ENCODE assay signal across 11 cellular contexts in the genomic region with DNA sequence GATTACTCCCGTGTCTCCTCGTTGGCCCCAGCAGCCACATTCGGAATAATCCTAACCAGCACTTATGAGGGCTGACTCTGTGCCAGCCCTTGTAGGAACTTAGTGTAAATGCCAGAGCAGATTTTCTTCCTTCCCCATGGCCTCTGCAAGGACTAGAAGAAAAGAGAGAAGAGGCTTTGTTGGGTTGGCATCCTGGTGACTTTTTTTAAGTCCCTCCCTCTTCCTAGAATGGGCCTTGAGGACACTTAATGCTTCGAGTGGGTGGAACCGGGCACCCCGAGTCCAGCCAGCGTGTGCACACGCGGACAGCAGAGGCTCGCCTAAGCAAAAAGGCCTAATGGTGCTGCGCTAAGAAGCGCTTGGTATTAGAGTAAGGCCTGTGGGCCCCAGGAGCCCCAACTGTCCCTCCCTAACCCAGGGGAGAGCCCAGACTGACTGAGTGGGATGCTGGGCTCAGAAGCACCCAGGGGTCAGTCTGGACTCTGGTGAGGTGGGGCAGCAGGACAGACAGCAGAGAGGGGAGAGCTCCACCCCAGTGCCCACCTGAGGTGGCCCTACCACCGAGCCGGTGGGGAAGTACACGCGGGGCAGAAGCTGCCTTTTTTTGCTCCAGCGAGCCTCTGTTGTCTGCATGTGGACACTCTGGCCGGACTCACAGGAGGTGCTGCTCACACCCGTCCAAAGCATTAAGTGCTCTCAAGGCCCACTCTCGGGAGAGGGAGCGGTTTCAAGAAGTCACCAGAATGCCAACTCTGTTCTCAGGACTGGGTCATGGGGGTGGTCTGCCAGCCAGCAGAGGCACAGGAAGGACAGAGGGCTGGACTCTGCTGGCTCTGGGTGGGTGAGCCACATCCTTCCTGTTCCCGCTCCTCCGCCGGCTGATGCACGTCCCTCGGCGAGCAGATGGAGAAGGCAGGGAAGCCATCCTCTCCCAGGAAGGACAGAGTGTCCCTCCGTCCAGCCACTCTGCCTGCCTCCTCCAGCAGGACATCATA. TPM values are rescaled to one million over a fixed set of nuclear protein-coding genes. Genes with fewer than 3 reads are reported as not detected.
A peak's percentile ranks its signal among the peaks of the same experiment; 100 is the strongest.
DNase-seq lines count a peak whose midpoint lies in the region; ATAC-seq and TF ChIP-seq lines count a peak whose summit lies in the region.
"Had no signal": no experiment of that assay in that cellular context is flagged by ENCODE, and none has a peak within 500 bp of the region (broad histone marks: within the 10 kb centered on the region; RNA-seq: fewer than 3 reads in every experiment).

No MANE protein-coding gene starts in this region.

- no peaks in the 10 kb centered on the region for H3K27me3 ChIP-seq in CD4-positive, CD25-positive, alpha-beta regulatory T cell (ENCODE audit: control insufficient read depth, insufficient read depth, low read length)
- H3K27me3 ChIP-seq in esophagus (ENCODE audit: control insufficient read depth in 1 of 2, insufficient read depth in 2 of 2, low read length in 2 of 2) (no peaks in the 10 kb centered on the region), neutrophil (no peaks in the 10 kb centered on the region)
- H3K27me3 ChIP-seq: pancreas had no signal

- peaks cover 0 to 3% (median 0%) of the 10 kb centered on the region in 7 donors for H3K9me3 Mint-ChIP-seq in CD4-positive, CD25-positive, alpha-beta regulatory T cell
- H3K9me3 Mint-ChIP-seq in T-cell: no peaks in the 10 kb centered on the region

- H3K4me1 ChIP-seq in CD4-positive, CD25-positive, alpha-beta regulatory T cell (ENCODE audit: control insufficient read depth, insufficient read depth, low read length, poor library complexity, severe bottlenecking): peaks cover 100% of the 10 kb centered on the region
- H3K4me1 ChIP-seq in esophagus (ENCODE audit: control insufficient read depth in 2 of 2, insufficient read depth in 2 of 2, low read length in 1 of 2) (peaks cover 28 to 68% of the 10 kb centered on the region in 2 donors), neutrophil (ENCODE audit: control insufficient read depth in 1 of 2, insufficient read depth in 1 of 2, low read depth in 1 of 2, low read length in 1 of 2) (peaks cover 98 to 100% of the 10 kb centered on the region in 2 experiments)

- no peak for ATAC-seq in CD4-positive, CD25-positive, alpha-beta regulatory T cell (ENCODE audit: low read depth in 2 of 2)
- ATAC-seq in T-cell (replicated peaks in 1 of 4): no peak
- ATAC-seq in HG02678 (IDR thresholded peaks at IDR 0.05; ENCODE audit: unreplicated experiment): no peak
- no peak for ATAC-seq in HG02852 (IDR thresholded peaks at IDR 0.05; ENCODE audit: unreplicated experiment)

- H3K27ac Mint-ChIP-seq in CD4-positive, CD25-positive, alpha-beta regulatory T cell: peak overlapping the region; percentile 94 to 98 (median 97)
- H3K27ac Mint-ChIP-seq in T-cell: peak overlapping the region; percentile 97 to 98

- POLR2A ChIA-PET in T-cell (lab: Charles Lee): interaction anchor here in 1 of 2 donors (0.9 kb wide), 1 partner anchor 11 kb away, joined by 3 read pairs; no protein-coding TSS in a partner anchor

- H3K4me3 ChIP-seq in CD4-positive, CD25-positive, alpha-beta regulatory T cell (ENCODE audit: low read depth, low read length): peak overlapping the region; percentile 35
- no peak overlapping the region for H3K4me3 ChIP-seq in esophagus (ENCODE audit: low read depth in 1 of 2, low read length in 2 of 2)
- peak overlapping the region; percentile 67 to 72 for H3K4me3 ChIP-seq in neutrophil (ENCODE audit: low read depth in 1 of 2, low read length in 1 of 2)
- H3K4me3 ChIP-seq: pancreas had no signal

- H3K27me3 Mint-ChIP-seq in CD4-positive, CD25-positive, alpha-beta regulatory T cell: peaks cover 7% of the 10 kb centered on the region
- no peaks in the 10 kb centered on the region for H3K27me3 Mint-ChIP-seq in T-cell

- no peaks in the 10 kb centered on the region for H3K36me3 ChIP-seq in CD4-positive, CD25-positive, alpha-beta regulatory T cell (ENCODE audit: control insufficient read depth, insufficient read depth, low read length)
- H3K36me3 ChIP-seq in esophagus (ENCODE audit: control insufficient read depth in 2 of 2, insufficient read depth in 2 of 2, low read length in 1 of 2): peaks cover 2 to 6% of the 10 kb centered on the region in 2 donors
- H3K36me3 ChIP-seq in neutrophil: peaks cover 32% of the 10 kb centered on the region
- H3K36me3 ChIP-seq: pancreas had no signal

- H3K4me3 Mint-ChIP-seq in CD4-positive, CD25-positive, alpha-beta regulatory T cell: peak overlapping the region; percentile 78 to 91 (median 88)
- peak overlapping the region; percentile 43 to 85 (median 58) for H3K4me3 Mint-ChIP-seq in T-cell

- no peaks in the 10 kb centered on the region for H3K9me3 ChIP-seq in CD4-positive, CD25-positive, alpha-beta regulatory T cell (ENCODE audit: control insufficient read depth in 2 of 2, low read length in 2 of 2)
- no peaks in the 10 kb centered on the region for H3K9me3 ChIP-seq in esophagus (ENCODE audit: control insufficient read depth in 2 of 2, insufficient read depth in 1 of 2, low read depth in 1 of 2, low read length in 1 of 2)
- no peaks in the 10 kb centered on the region for H3K9me3 ChIP-seq in neutrophil
- H3K9me3 ChIP-seq: pancreas had no signal

- CTCF ChIA-PET in T-cell (lab: Charles Lee): no interaction called here

- no peak for TF ChIP-seq CTCF in neutrophil (IDR thresholded peaks at IDR 0.05)

- H3K27ac ChIP-seq in CD4-positive, CD25-positive, alpha-beta regulatory T cell (ENCODE audit: insufficient read depth, low read length, poor library complexity, severe bottlenecking): peak overlapping the region; percentile 36
- H3K27ac ChIP-seq in esophagus (ENCODE audit: low read depth in 2 of 2, low read length in 1 of 2) (peak overlapping the region; percentile 60 to 82), neutrophil (peak overlapping the region; percentile 99)

- H3K36me3 Mint-ChIP-seq in CD4-positive, CD25-positive, alpha-beta regulatory T cell: peaks cover 9% of the 10 kb centered on the region
- H3K36me3 Mint-ChIP-seq in T-cell: peaks cover 5% of the 10 kb centered on the region

- peaks cover 30 to 100% (median 83%) of the 10 kb centered on the region in 4 donors for H3K4me1 Mint-ChIP-seq in CD4-positive, CD25-positive, alpha-beta regulatory T cell
- peaks cover 100% of the 10 kb centered on the region in 3 donors for H3K4me1 Mint-ChIP-seq in T-cell

- WGBS in esophagus, 2 donors: 71 to 77% methylated on average over 28 of the region's 28 CpGs

- no peak for DNase-seq in CD4-positive, CD25-positive, alpha-beta regulatory T cell
- no peak for DNase-seq in T-cell
- DNase-seq in iPS-NIHi11 (ENCODE audit: low spot score): no peak
- DNase-seq in SW480 (ENCODE audit: low spot score): no peak
- DNase-seq: erythroblast, NCI-H69 had no signal

RNA-seq across cellular contexts. Expression of a gene that starts 12.5 kb away (rescaled TPM):
- 68.4 TPM for total RNA-seq in CD4-positive, CD25-positive, alpha-beta regulatory T cell
- polyA plus RNA-seq in CD4-positive, CD25-positive, alpha-beta regulatory T cell: 10 to 100 TPM; 10.9 to 16.8 (median 12.5) TPM
- 10 to 100 TPM; 16.9 to 98.5 (median 25.0) TPM for total RNA-seq in T-cell
- polyA plus RNA-seq in esophagus: 10 to 100 TPM; 34.0 to 34.5 TPM

RNA-seq across cellular contexts. Expression of a gene that starts 27.9 kb away (rescaled TPM):
- not detected for total RNA-seq in CD4-positive, CD25-positive, alpha-beta regulatory T cell
- under 1 TPM in 1 of 4 donors, not detected in 3; 0.51 TPM for polyA plus RNA-seq in CD4-positive, CD25-positive, alpha-beta regulatory T cell
- not detected for total RNA-seq in T-cell
- polyA plus RNA-seq in esophagus: under 1 TPM; 0.11 to 0.14 TPM

RNA-seq across cellular contexts. Expression of a gene that starts 56.7 kb away (rescaled TPM):
- 1.7 TPM for total RNA-seq in CD4-positive, CD25-positive, alpha-beta regulatory T cell
- 1 to 10 TPM in 2 of 4 donors, under 1 TPM in 2; 0.35 to 3.6 (median 1.1) TPM for polyA plus RNA-seq in CD4-positive, CD25-positive, alpha-beta regulatory T cell
- total RNA-seq in T-cell: 1 to 10 TPM in 4 of 5 donors, under 1 TPM in 1; 0.60 to 2.4 (median 1.9) TPM
- 10 to 100 TPM; 19.9 to 20.3 TPM for polyA plus RNA-seq in esophagus

Comparison
In these comparisons a context has a peak if more than half of its experiments do, and no peak if none do; other contexts are left out.
1. H3K27ac ChIP-seq: peak in every context shown above with its lines; median percentile 99 in neutrophil; 71 in esophagus; 36 in CD4-positive, CD25-positive, alpha-beta regulatory T cell.
2. H3K4me3 ChIP-seq: peak in CD4-positive, CD25-positive, alpha-beta regulatory T cell (single experiment) and neutrophil (2 of 2); none in esophagus (0 of 2).